10 cellular contexts compared by ENCODE assay signal in the genomic region with DNA sequence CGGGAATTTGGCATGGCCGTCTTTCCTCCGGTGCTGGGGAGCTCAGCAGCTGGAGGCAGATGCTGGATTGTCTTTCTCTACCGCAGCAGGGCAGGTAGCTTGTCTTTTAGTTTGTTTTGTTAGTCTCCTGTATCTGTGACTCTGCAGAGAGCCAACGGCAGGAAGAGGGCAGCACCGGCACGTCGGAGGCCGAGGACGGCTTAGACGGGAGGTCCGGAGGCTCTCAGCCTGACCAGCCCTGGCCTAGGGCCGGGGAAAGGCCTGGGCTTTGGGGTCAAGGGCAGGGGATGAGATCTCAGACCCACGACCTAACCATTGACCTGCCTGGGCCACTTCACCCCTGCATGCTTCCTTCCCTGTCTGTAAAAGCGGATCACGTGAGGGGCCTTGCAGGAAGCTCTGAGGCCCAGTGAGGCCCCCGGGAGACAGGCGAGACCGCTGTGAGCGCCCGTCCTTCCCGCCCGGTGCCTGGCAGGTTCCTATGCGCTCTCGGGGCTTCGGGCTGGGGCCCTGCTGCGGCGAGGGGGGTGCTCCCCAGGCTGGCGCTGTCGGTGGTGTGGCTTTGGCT.
DNase-seq lines count a peak whose midpoint lies in the region; ATAC-seq and TF ChIP-seq lines count a peak whose summit lies in the region.
"Had no signal": no experiment of that assay in that cellular context is flagged by ENCODE, and none has a peak within 500 bp of the region (broad histone marks: within the 10 kb centered on the region; RNA-seq: fewer than 3 reads in every experiment).

No MANE protein-coding gene starts in this region.

- DNase-seq in GM23338 (ENCODE audit: low spot score) (peak; percentile 41), WTC11 (ENCODE audit: low spot score) (peak; percentile 45), hepatocyte (ENCODE audit: low spot score) (no peak), spleen (peak; percentile 92), amniotic stem cell (lab: John Stamatoyannopoulos, UW) (no peak)
- DNase-seq: SJCRH30 had no signal

- ATAC-seq in GM23338 (peak; percentile 9; the same call in 2 of the 3 replicates), WTC11 (peak; percentile 12), HG02970 (IDR thresholded peaks at IDR 0.05; ENCODE audit: low FRiP score, unreplicated experiment) (no peak), HG03439 (IDR thresholded peaks at IDR 0.05; ENCODE audit: unreplicated experiment) (no peak), HG03039 (IDR thresholded peaks at IDR 0.05; ENCODE audit: unreplicated experiment) (no peak)

- POLR2A ChIA-PET in WTC11 (lab: Charles Lee) = interaction anchor here (0.6 kb wide), 1 partner anchor 158 kb away, joined by 12 read pairs; no protein-coding TSS in a partner anchor

- H3K27me3 ChIP-seq in GM23338 (ENCODE audit: insufficient read depth) (no peaks in the 10 kb centered on the region), hepatocyte (no peaks in the 10 kb centered on the region), spleen (replicated peaks in 1 of 7) (no peaks in the 10 kb centered on the region)
- H3K27me3 ChIP-seq: SJCRH30 had no signal

- H3K27ac ChIP-seq in GM23338 (ENCODE audit: low read depth) = no peak overlapping the region
- no peak overlapping the region for H3K27ac ChIP-seq in hepatocyte
- peak overlapping the region in 7 of 8 donors; percentile 36 to 87 (median 72) for H3K27ac ChIP-seq in spleen
- H3K27ac ChIP-seq: SJCRH30 had no signal

- H3K4me2 ChIP-seq in GM23338 (no peak overlapping the region), hepatocyte (no peak overlapping the region)

- H3F3A ChIP-seq in GM23338 (replicated peaks; ENCODE audit: low read depth) = 0 out of 2 replicates have a peak, but pooled peaks cover 10% of the 10 kb centered on the region

- intact Hi-C loops in spleen (cut with DNase I; ENCODE audit: low total_unique reads) = loop anchor here (5.0 kb wide), 1 partner anchor 208 kb away; a partner anchor contains a TSS

- TF ChIP-seq CTCF in GM23338 (conservative IDR thresholded peaks at IDR 0.05; ENCODE audit: low read depth in 2 of 2) (peak; percentile 14 to 65; a peak in 3 of 4 replicates), WTC11 (IDR thresholded peaks at IDR 0.05) (no peak), hepatocyte (IDR thresholded peaks at IDR 0.05; ENCODE audit: poor library complexity) (peak; percentile 44), spleen (IDR thresholded peaks at IDR 0.05 in 8 of 11, conservative IDR thresholded peaks at IDR 0.05 in 3 of 11) (peak in 10 of 11 experiments; percentile 31 to 75 (median 58))

- H3K4me1 ChIP-seq in GM23338 (ENCODE audit: insufficient read depth) (peaks cover 10% of the 10 kb centered on the region), hepatocyte (ENCODE audit: insufficient read depth) (no peaks in the 10 kb centered on the region), spleen (peaks cover 5 to 82% (median 50%) of the 10 kb centered on the region in 6 donors)
- H3K4me1 ChIP-seq: HAP-1, SJCRH30 had no signal

- TF ChIP-seq POLR2A in spleen (IDR thresholded peaks at IDR 0.05) = no peak

- 78% methylated on average over 30 of the region's 30 CpGs for WGBS in hepatocyte (ENCODE audit: low lambda C conversion rate, missing lambda C conversion rate)
- whole genome bisulfite sequencing in spleen, 5 donors = 15 to 34% (median 26%) methylated on average over 20 to 30 of the region's 30 CpGs

- H3K9me3 ChIP-seq in hepatocyte (ENCODE audit: low read depth) (no peaks in the 10 kb centered on the region), spleen (no peaks in the 10 kb centered on the region)
- H3K9me3 ChIP-seq: HAP-1, SJCRH30 had no signal

- H3K36me3 Mint-ChIP-seq in GM23338 (ENCODE audit: low read depth) (no peaks in the 10 kb centered on the region), WTC11 (no peaks in the 10 kb centered on the region)

- H3K79me2 ChIP-seq in GM23338 (replicated peaks; ENCODE audit: insufficient read depth) (no peaks in the 10 kb centered on the region), hepatocyte (no peaks in the 10 kb centered on the region)

- H3K36me3 ChIP-seq in GM23338 (ENCODE audit: insufficient read depth) (no peaks in the 10 kb centered on the region), hepatocyte (replicated peaks; ENCODE audit: insufficient read depth, low read depth) (no peaks in the 10 kb centered on the region), spleen (no peaks in the 10 kb centered on the region)
- H3K36me3 ChIP-seq: HAP-1, SJCRH30 had no signal

- H3K4me3 ChIP-seq in GM23338 (no peak overlapping the region), hepatocyte (no peak overlapping the region), spleen (peak overlapping the region in 2 of 8 donors; percentile 6 to 44)
- H3K4me3 ChIP-seq: HAP-1, SJCRH30 had no signal

- H4K20me1 ChIP-seq in GM23338 (replicated peaks; ENCODE audit: insufficient read depth) (no peaks in the 10 kb centered on the region), hepatocyte (ENCODE audit: insufficient read depth, poor library complexity, severe bottlenecking) (no peaks in the 10 kb centered on the region)

- H3K4me1 Mint-ChIP-seq in GM23338 (peaks cover 37% of the 10 kb centered on the region), WTC11 (peaks cover 42% of the 10 kb centered on the region)

- H3K27me3 Mint-ChIP-seq in GM23338 (ENCODE audit: insufficient read depth, low read depth, poor library complexity) = peaks cover 9% of the 10 kb centered on the region
- H3K27me3 Mint-ChIP-seq in WTC11 (ENCODE audit: low read depth) = no peaks in the 10 kb centered on the region; the same call in 1 of the 2 replicates

- H3K4me3 Mint-ChIP-seq in GM23338 (no peak overlapping the region), WTC11 (no peak overlapping the region)

- CTCF ChIA-PET in WTC11 (lab: Charles Lee) = interaction anchor here (0.6 to 2.6 kb wide), 22 partner anchors 11 to 289 kb away, joined by 3 to 15 read pairs (median 4); no protein-coding TSS in a partner anchor

- H2AFZ ChIP-seq in GM23338 (no peak overlapping the region), hepatocyte (no peak overlapping the region)

- no peaks in the 10 kb centered on the region for H3K9me2 ChIP-seq in GM23338 (ENCODE audit: insufficient read depth)
- H3K9me2 ChIP-seq in hepatocyte (replicated peaks; ENCODE audit: insufficient read depth) = no peaks in the 10 kb centered on the region

- H3K27ac Mint-ChIP-seq in GM23338 (peak overlapping the region; percentile 61; the same call in 1 of the 2 replicates), WTC11 (peak overlapping the region; percentile 57)

- H3K9me3 Mint-ChIP-seq in GM23338 = no peaks in the 10 kb centered on the region
- no peaks in the 10 kb centered on the region for H3K9me3 Mint-ChIP-seq in WTC11

TF ChIP-seq in WTC11, 78 proteins besides CTCF, POLR2A, EP300 and RAD21 (continues in another document):
- TF ChIP-seq, protein P1, sequence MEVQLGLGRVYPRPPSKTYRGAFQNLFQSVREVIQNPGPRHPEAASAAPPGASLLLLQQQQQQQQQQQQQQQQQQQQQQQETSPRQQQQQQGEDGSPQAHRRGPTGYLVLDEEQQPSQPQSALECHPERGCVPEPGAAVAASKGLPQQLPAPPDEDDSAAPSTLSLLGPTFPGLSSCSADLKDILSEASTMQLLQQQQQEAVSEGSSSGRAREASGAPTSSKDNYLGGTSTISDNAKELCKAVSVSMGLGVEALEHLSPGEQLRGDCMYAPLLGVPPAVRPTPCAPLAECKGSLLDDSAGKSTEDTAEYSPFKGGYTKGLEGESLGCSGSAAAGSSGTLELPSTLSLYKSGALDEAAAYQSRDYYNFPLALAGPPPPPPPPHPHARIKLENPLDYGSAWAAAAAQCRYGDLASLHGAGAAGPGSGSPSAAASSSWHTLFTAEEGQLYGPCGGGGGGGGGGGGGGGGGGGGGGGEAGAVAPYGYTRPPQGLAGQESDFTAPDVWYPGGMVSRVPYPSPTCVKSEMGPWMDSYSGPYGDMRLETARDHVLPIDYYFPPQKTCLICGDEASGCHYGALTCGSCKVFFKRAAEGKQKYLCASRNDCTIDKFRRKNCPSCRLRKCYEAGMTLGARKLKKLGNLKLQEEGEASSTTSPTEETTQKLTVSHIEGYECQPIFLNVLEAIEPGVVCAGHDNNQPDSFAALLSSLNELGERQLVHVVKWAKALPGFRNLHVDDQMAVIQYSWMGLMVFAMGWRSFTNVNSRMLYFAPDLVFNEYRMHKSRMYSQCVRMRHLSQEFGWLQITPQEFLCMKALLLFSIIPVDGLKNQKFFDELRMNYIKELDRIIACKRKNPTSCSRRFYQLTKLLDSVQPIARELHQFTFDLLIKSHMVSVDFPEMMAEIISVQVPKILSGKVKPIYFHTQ (CRISPR knock-in tag; IDR thresholded peaks at IDR 0.05) = no peak
- TF ChIP-seq, protein P2, sequence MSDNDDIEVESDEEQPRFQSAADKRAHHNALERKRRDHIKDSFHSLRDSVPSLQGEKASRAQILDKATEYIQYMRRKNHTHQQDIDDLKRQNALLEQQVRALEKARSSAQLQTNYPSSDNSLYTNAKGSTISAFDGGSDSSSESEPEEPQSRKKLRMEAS (CRISPR knock-in tag; IDR thresholded peaks at IDR 0.05) = no peak
- peak; percentile 28; the same call in 1 of the 2 replicates for TF ChIP-seq FOXP1 (CRISPR knock-in tag; IDR thresholded peaks at IDR 0.05; ENCODE audit: borderline replicate concordance)

Comparison
In these comparisons a context has a peak if more than half of its experiments do, and no peak if none do; other contexts are left out.
1. ATAC-seq: peak in GM23338 (single experiment) and WTC11 (single experiment); none in HG02970 (single experiment), HG03439 (single experiment) and HG03039 (single experiment).
2. DNase-seq: peak in GM23338 (single experiment), WTC11 (single experiment) and spleen (single experiment); none in hepatocyte (single experiment) and amniotic stem cell (single experiment).
3. H3K27ac ChIP-seq: peak in spleen (7 of 8); none in GM23338 (single experiment) and hepatocyte (single experiment).